In the genomic region with DNA sequence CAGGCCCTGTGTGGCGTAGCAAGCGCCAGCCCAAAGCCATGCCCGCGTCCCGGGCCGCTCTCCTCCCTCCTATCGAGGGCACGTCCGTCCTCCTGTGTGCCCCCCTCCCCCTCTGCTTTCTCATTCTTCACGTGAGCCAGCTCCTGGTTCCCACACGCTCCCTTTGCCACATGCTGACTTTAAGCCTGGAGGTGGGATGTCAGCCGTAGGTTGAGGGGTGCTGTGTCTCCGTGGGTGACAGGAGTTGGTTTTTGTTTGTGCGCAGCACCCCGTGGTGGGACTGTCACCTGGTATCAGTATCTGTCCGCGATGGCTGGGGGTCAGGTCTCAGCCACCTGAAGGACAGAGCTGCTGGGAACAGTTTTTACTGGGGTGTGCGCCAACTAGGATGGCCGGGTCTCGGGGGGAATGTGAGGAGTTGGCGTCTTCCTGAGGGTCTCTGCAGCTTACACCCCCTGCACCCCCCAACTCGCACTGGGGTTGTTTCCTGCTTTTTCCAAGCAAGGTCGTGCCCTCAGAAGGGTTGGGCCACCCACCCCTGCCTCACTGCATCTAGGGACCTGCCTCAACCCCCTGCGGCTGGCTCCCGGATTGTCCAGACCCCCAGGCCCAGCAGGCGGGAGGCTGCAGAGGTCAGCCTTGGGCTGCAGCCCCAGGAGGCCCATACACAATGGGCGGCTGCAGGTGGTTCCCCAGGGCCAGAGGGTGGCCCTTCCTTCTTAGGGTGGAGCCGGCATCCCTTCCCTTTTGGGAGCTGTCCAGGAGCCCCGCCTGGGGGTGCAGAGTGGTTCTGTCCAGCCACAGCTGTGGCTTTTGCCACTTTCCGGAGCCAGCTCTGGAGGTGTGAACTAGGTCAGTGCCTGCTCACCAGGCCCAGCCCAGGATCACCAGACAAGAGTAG, we compare ENCODE assay signal across 1 cellular context.
TF ChIP-seq lines count a peak whose summit lies in the region.

No MANE protein-coding gene starts in this region.

TF ChIP-seq in HEK293, 187 proteins besides CTCF, POLR2A, EP300 and RAD21 (continued from another document):
- TF ChIP-seq, protein P1, sequence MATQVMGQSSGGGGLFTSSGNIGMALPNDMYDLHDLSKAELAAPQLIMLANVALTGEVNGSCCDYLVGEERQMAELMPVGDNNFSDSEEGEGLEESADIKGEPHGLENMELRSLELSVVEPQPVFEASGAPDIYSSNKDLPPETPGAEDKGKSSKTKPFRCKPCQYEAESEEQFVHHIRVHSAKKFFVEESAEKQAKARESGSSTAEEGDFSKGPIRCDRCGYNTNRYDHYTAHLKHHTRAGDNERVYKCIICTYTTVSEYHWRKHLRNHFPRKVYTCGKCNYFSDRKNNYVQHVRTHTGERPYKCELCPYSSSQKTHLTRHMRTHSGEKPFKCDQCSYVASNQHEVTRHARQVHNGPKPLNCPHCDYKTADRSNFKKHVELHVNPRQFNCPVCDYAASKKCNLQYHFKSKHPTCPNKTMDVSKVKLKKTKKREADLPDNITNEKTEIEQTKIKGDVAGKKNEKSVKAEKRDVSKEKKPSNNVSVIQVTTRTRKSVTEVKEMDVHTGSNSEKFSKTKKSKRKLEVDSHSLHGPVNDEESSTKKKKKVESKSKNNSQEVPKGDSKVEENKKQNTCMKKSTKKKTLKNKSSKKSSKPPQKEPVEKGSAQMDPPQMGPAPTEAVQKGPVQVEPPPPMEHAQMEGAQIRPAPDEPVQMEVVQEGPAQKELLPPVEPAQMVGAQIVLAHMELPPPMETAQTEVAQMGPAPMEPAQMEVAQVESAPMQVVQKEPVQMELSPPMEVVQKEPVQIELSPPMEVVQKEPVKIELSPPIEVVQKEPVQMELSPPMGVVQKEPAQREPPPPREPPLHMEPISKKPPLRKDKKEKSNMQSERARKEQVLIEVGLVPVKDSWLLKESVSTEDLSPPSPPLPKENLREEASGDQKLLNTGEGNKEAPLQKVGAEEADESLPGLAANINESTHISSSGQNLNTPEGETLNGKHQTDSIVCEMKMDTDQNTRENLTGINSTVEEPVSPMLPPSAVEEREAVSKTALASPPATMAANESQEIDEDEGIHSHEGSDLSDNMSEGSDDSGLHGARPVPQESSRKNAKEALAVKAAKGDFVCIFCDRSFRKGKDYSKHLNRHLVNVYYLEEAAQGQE (tag by site-specific recombination; IDR thresholded peaks at IDR 0.05) = peak; percentile 83
- TF ChIP-seq KLF1 (tag by site-specific recombination; IDR thresholded peaks at IDR 0.05) (peak; percentile 85), ZBTB48 (tag by site-specific recombination; IDR thresholded peaks at IDR 0.05) (no peak)
